In the genomic region with DNA sequence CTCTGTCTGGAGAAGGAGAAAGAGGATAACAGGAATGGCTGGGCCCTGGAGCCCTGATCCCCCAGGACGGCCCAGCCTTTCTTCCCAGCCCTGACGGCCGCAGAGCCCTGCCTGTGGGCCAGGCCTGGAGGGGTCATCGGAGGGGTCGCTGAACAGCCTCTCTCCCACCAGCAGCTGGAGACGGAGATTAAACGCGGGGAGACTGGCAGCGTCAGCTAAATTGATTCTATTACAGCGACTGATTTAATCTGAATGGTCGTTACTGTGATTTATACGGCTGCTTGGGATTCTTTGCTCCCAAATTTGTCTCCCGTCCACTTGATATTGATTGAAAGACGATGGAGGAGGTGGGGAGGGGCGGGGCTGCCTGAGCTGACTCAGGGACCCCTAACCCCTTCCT, we compare ENCODE assay signal across 23 cellular contexts. TPM values are rescaled to one million over a fixed set of nuclear protein-coding genes. Genes with fewer than 3 reads are reported as not detected.
DNase-seq lines count a peak whose midpoint lies in the region; ATAC-seq, FAIRE-seq and TF ChIP-seq lines count a peak whose summit lies in the region.
"Had no signal": no experiment of that assay in that cellular context is flagged by ENCODE, and none has a peak within 500 bp of the region (broad histone marks: within the 10 kb centered on the region; RNA-seq: fewer than 3 reads in every experiment).

No MANE protein-coding gene starts in this region.

- no peak for ATAC-seq in SK-N-SH treated with all-trans-retinoic acid at 6 μM for 48 hours

- no peak overlapping the region for H2AFZ ChIP-seq in SK-N-SH (ENCODE audit: low read depth)

- H3K4me1 ChIP-seq in SK-N-SH (ENCODE audit: control insufficient read depth in 1 of 2, insufficient read depth in 2 of 2, low read depth in 1 of 2, low read length in 1 of 2): peaks cover 0 to 17% of the 10 kb centered on the region in 2 experiments; a peak in 1 of 4 replicates
- peaks cover 14% of the 10 kb centered on the region for H3K4me1 ChIP-seq in vagina

- TF ChIP-seq EP300 in SK-N-SH (IDR thresholded peaks at IDR 0.05; ENCODE audit: borderline replicate concordance in 1 of 2, low read depth in 1 of 2, low read length in 1 of 2): no peak

- no peak for FAIRE-seq in GM12891 (lab: Jason Lieb, UNC)
- FAIRE-seq: H1 had no signal

- H3K27me3 ChIP-seq in SK-N-SH (ENCODE audit: insufficient read depth) (no peaks in the 10 kb centered on the region), vagina (no peaks in the 10 kb centered on the region), MG63 (no peaks in the 10 kb centered on the region)

- H3K27ac Mint-ChIP-seq in neural crest cell (ENCODE audit: unreplicated experiment): peak overlapping the region; percentile 81
- H3K27ac Mint-ChIP-seq: CD4-positive, alpha-beta T cell had no signal

- CTCF ChIA-PET in SK-N-SH (lab: Yijun Ruan, JAX): interaction anchor here (0.8 to 2.1 kb wide), 10 partner anchors 9 to 427 kb away, joined by 4 to 9 read pairs (median 5); no protein-coding TSS in a partner anchor

- H3K9me2 ChIP-seq in SK-N-SH: no peaks in the 10 kb centered on the region

- no peak overlapping the region for H3K4me2 ChIP-seq in SK-N-SH

- no peaks in the 10 kb centered on the region for H3K36me3 ChIP-seq in SK-N-SH (replicated peaks in 1 of 2; ENCODE audit: control insufficient read depth in 1 of 2, insufficient read depth in 2 of 2, low read length in 1 of 2)
- no peaks in the 10 kb centered on the region for H3K36me3 ChIP-seq in vagina
- H3K36me3 ChIP-seq in MG63: no peaks in the 10 kb centered on the region

- intact Hi-C loops in vagina (cut with DNase I): no loop called here

- no peaks in the 10 kb centered on the region for H3F3A ChIP-seq in SK-N-SH (replicated peaks; ENCODE audit: insufficient read depth)

- no peak overlapping the region for H3K4me3 Mint-ChIP-seq in neural crest cell
- H3K4me3 Mint-ChIP-seq: CD4-positive, alpha-beta T cell had no signal

- TF ChIP-seq POLR2A in vagina (IDR thresholded peaks at IDR 0.05) (no peak), GM12891 (IDR thresholded peaks at IDR 0.05; ENCODE audit: low read depth, low read length) (no peak)

- no peaks in the 10 kb centered on the region for H3K9me3 Mint-ChIP-seq in neural crest cell
- H3K9me3 Mint-ChIP-seq: CD4-positive, alpha-beta T cell had no signal

- TF ChIP-seq RAD21 in SK-N-SH (IDR thresholded peaks at IDR 0.05; ENCODE audit: low read length): no peak

- TF ChIP-seq CTCF in SK-N-SH (IDR thresholded peaks at IDR 0.05) (no peak), neural crest cell (conservative IDR thresholded peaks at IDR 0.05) (no peak), vagina (IDR thresholded peaks at IDR 0.05) (no peak)

- H3K9me3 ChIP-seq in SK-N-SH: no peaks in the 10 kb centered on the region
- H3K9me3 ChIP-seq in vagina: no peaks in the 10 kb centered on the region
- no peaks in the 10 kb centered on the region for H3K9me3 ChIP-seq in MG63

- whole genome bisulfite sequencing in SK-N-SH (ENCODE audit: low lambda C conversion rate): 43% methylated on average over 9 of the region's 15 CpGs

- H3K4me3 ChIP-seq in SK-N-SH (ENCODE audit: low read depth in 2 of 2, low read length in 1 of 2): no peak overlapping the region
- no peak overlapping the region for H3K4me3 ChIP-seq in vagina
- H3K4me3 ChIP-seq in MG63: no peak overlapping the region

- peak; percentile 80 for DNase-seq in SK-N-SH
- peak; percentile 73 for DNase-seq in ecto neural progenitor cell (ENCODE audit: low spot score)
- peak; percentile 35 for DNase-seq in neural crest cell (ENCODE audit: low read depth, low spot score)
- DNase-seq in vagina (ENCODE audit: extremely low spot score in 2 of 2): no peak
- no peak for DNase-seq in MG63
- DNase-seq in GM12891 (ENCODE audit: insufficient read length, low spot score): no peak
- no peak for DNase-seq in NCI-H146 treated with DMSO at 0.1 percent for 48 hours (lab: John Stamatoyannopoulos, UW; ENCODE audit: unreplicated experiment)
- DNase-seq: CD4-positive, alpha-beta T cell; DMS153; GDM1; KBM-7; MV-4-11; NCI-H187; NCI-H2107; NCI-H2227 treated with DMSO at 0.1 percent for 48 hours; NCI-H510A treated with DMSO at 0.1 percent for 48 hours; NCI-H774; Right ventricle myocardium superior had no signal

- H3K9ac ChIP-seq in SK-N-SH: no peak overlapping the region

- H3K4me1 Mint-ChIP-seq in neural crest cell: peaks cover 12% of the 10 kb centered on the region

- H4K20me1 ChIP-seq in SK-N-SH (ENCODE audit: insufficient read depth): no peaks in the 10 kb centered on the region

- no peaks in the 10 kb centered on the region for H3K79me2 ChIP-seq in SK-N-SH (ENCODE audit: insufficient read depth)

- H3K36me3 Mint-ChIP-seq in neural crest cell (ENCODE audit: low read depth): no peaks in the 10 kb centered on the region

- peaks cover 7% of the 10 kb centered on the region for H3K27me3 Mint-ChIP-seq in neural crest cell (ENCODE audit: low read depth)
- H3K27me3 Mint-ChIP-seq: CD4-positive, alpha-beta T cell had no signal

- H3K27ac ChIP-seq in SK-N-SH (ENCODE audit: low read depth in 2 of 2, low read length in 1 of 2) (no peak overlapping the region), vagina (peak overlapping the region; percentile 33)
- H3K27ac ChIP-seq: 22Rv1 had no signal

- POLR2A ChIA-PET in SK-N-SH (lab: Yijun Ruan, JAX): no interaction called here

TF ChIP-seq in SK-N-SH, 30 proteins besides CTCF, POLR2A, EP300 and RAD21:
- TF ChIP-seq FOSL2 (IDR thresholded peaks at IDR 0.05; ENCODE audit: borderline replicate concordance, low read depth): no peak
- no peak for TF ChIP-seq GABPA (IDR thresholded peaks at IDR 0.05; ENCODE audit: low read depth)
- TF ChIP-seq GATA2 (CRISPR knock-in tag; IDR thresholded peaks at IDR 0.05): peak; percentile 67

TF ChIP-seq in SK-N-SH treated with all-trans-retinoic acid at 6 μM for 48 hours, 23 proteins besides CTCF, POLR2A, EP300 and RAD21 (continues in another document):
- TF ChIP-seq TCF4 (CRISPR knock-in tag; IDR thresholded peaks at IDR 0.05; ENCODE audit: borderline replicate concordance) (no peak), ZNF565 (CRISPR knock-in tag; conservative IDR thresholded peaks at IDR 0.05; ENCODE audit: low read depth) (no peak), PPARA (CRISPR knock-in tag; IDR thresholded peaks at IDR 0.05; ENCODE audit: borderline replicate concordance) (no peak), ZNF70 (CRISPR knock-in tag; IDR thresholded peaks at IDR 0.05) (no peak), BACH2 (CRISPR knock-in tag; IDR thresholded peaks at IDR 0.05; ENCODE audit: borderline replicate concordance) (no peak), TOX (CRISPR knock-in tag; IDR thresholded peaks at IDR 0.05; ENCODE audit: borderline replicate concordance) (no peak)
- TF ChIP-seq, protein P1, sequence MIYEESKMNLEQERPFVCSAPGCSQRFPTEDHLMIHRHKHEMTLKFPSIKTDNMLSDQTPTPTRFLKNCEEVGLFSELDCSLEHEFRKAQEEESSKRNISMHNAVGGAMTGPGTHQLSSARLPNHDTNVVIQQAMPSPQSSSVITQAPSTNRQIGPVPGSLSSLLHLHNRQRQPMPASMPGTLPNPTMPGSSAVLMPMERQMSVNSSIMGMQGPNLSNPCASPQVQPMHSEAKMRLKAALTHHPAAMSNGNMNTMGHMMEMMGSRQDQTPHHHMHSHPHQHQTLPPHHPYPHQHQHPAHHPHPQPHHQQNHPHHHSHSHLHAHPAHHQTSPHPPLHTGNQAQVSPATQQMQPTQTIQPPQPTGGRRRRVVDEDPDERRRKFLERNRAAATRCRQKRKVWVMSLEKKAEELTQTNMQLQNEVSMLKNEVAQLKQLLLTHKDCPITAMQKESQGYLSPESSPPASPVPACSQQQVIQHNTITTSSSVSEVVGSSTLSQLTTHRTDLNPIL (CRISPR knock-in tag; IDR thresholded peaks at IDR 0.05; ENCODE audit: low read depth): no peak

TF ChIP-seq in GM12891, 5 proteins besides CTCF, POLR2A, EP300 and RAD21:
- TF ChIP-seq TAF1 (IDR thresholded peaks at IDR 0.05; ENCODE audit: low read depth, low read length): no peak
- TF ChIP-seq SPI1 (IDR thresholded peaks at IDR 0.05; ENCODE audit: low read depth, low read length): no peak
- no peak for TF ChIP-seq PAX5 (IDR thresholded peaks at IDR 0.05; ENCODE audit: insufficient read depth, low read length, severe bottlenecking)
- no peak for TF ChIP-seq POU2F2 (IDR thresholded peaks at IDR 0.05; ENCODE audit: low read depth, low read length)
- TF ChIP-seq POLR2AphosphoS5 (IDR thresholded peaks at IDR 0.05; ENCODE audit: low read depth, low read length): no peak

RNA-seq across cellular contexts. Expression of a gene that starts 7.1 kb away (rescaled TPM):
- 0.03 and 0.08 TPM in 2 replicates for polyA plus RNA-seq in SK-N-SH (2012; rRNA removed)
- 0.03 and 0.04 TPM in 2 replicates for polyA plus RNA-seq in SK-N-SH (2012; cell fraction: cytosol; rRNA removed)
- polyA plus RNA-seq in SK-N-SH (2012; cell fraction: nucleus; rRNA removed): 0.07 and 0.23 TPM in 2 replicates
- total RNA-seq in neural crest cell (not detected in 2 replicates), vagina (not detected)
- 1.3 and 4.4 TPM in 2 replicates for total RNA-seq in MG63 (2014; rRNA removed; shearing (Covaris generic); ENCODE audit: low replicate concordance)
- 0.22 TPM for polyA plus RNA-seq in GM12891 (2012; ENCODE audit: low read depth, missing spikeins)
- total RNA-seq: CD4-positive, alpha-beta T cell; Daoy; OCI-LY7; Right ventricle myocardium superior had no signal

RNA-seq across cellular contexts. Expression of a gene that starts 35.9 kb away (rescaled TPM):
- polyA plus RNA-seq in SK-N-SH (2012; rRNA removed): 0.07 and 0.16 TPM in 2 replicates
- polyA plus RNA-seq in SK-N-SH (2012; cell fraction: cytosol; rRNA removed): 0.04 TPM in 1 of 2 replicates, not detected in the other
- 1.5 and 2.3 TPM in 2 replicates for polyA plus RNA-seq in SK-N-SH (2012; cell fraction: nucleus; rRNA removed)
- total RNA-seq in neural crest cell (1.3 and 1.4 TPM in 2 replicates), vagina (not detected)
- 0.39 and 0.72 TPM in 2 replicates for total RNA-seq in MG63 (2014; rRNA removed; shearing (Covaris generic); ENCODE audit: low replicate concordance)
- polyA plus RNA-seq in GM12891 (2012; ENCODE audit: low read depth, missing spikeins): 0.06 TPM
- total RNA-seq: Daoy, OCI-LY7, Right ventricle myocardium superior had no signal

RNA-seq across cellular contexts. Expression of a gene that starts 53.1 kb away (rescaled TPM):
- polyA plus RNA-seq in SK-N-SH (2012; rRNA removed): 6.2 and 10.8 TPM in 2 replicates
- polyA plus RNA-seq in SK-N-SH (2012; cell fraction: cytosol; rRNA removed): 3.4 and 4.1 TPM in 2 replicates
- polyA plus RNA-seq in SK-N-SH (2012; cell fraction: nucleus; rRNA removed): 8.1 and 10.9 TPM in 2 replicates
- total RNA-seq in neural crest cell (13.7 and 15.5 TPM in 2 replicates), vagina (6.6 TPM)
- total RNA-seq in MG63 (2014; rRNA removed; shearing (Covaris generic); ENCODE audit: low replicate concordance): 1.8 and 5.1 TPM in 2 replicates
- polyA plus RNA-seq in GM12891 (2012; ENCODE audit: low read depth, missing spikeins): 3.7 TPM

Comparison
In these comparisons a context has a peak if more than half of its experiments do, and no peak if none do; other contexts are left out.
1. DNase-seq: peak in SK-N-SH (single experiment), ecto neural progenitor cell (single experiment) and neural crest cell (single experiment); none in vagina (0 of 2), MG63 (single experiment), GM12891 (single experiment) and NCI-H146 treated with DMSO at 0.1 percent for 48 hours (single experiment).